1 cellular context compared by ENCODE assay signal in genomic region chr2:216348909-216349308, GRCh38.
TF ChIP-seq lines count a peak whose summit lies in the region.

No MANE protein-coding gene starts in this region.

TF ChIP-seq in H1, 55 proteins besides CTCF, POLR2A, EP300 and RAD21:
- TF ChIP-seq MAFK (IDR thresholded peaks at IDR 0.05; ENCODE audit: low read depth, low read length), result no peak
- no peak for TF ChIP-seq SP2 (IDR thresholded peaks at IDR 0.05; ENCODE audit: low read length)
- no peak for TF ChIP-seq CEBPB (IDR thresholded peaks at IDR 0.05; ENCODE audit: low read depth, low read length)
- no peak for TF ChIP-seq CTBP2 (IDR thresholded peaks at IDR 0.05; ENCODE audit: borderline replicate concordance, insufficient read depth, insufficient read length, low read length)
- TF ChIP-seq CHD1 (IDR thresholded peaks at IDR 0.05; ENCODE audit: low read depth, low read length), result no peak
- TF ChIP-seq BRCA1 (IDR thresholded peaks at IDR 0.05; ENCODE audit: low read depth, low read length), result no peak
- no peak for TF ChIP-seq GABPA (IDR thresholded peaks at IDR 0.05; ENCODE audit: borderline replicate concordance, insufficient read depth, low read length)
- TF ChIP-seq HDAC6 (IDR thresholded peaks at IDR 0.05; ENCODE audit: low read depth, low read length), result no peak
- no peak for TF ChIP-seq GTF2F1 (IDR thresholded peaks at IDR 0.05; ENCODE audit: borderline replicate concordance, low read depth, low read length)
- no peak for TF ChIP-seq POLR2AphosphoS5 (IDR thresholded peaks at IDR 0.05; ENCODE audit: low read depth, low read length)
- TF ChIP-seq MAX (IDR thresholded peaks at IDR 0.05), result no peak
- no peak for TF ChIP-seq SIN3A (conservative IDR thresholded peaks at IDR 0.05 in 1 of 2, IDR thresholded peaks at IDR 0.05 in 1 of 2; ENCODE audit: low read depth in 1 of 2, low read length in 2 of 2)
